In the genomic region with DNA sequence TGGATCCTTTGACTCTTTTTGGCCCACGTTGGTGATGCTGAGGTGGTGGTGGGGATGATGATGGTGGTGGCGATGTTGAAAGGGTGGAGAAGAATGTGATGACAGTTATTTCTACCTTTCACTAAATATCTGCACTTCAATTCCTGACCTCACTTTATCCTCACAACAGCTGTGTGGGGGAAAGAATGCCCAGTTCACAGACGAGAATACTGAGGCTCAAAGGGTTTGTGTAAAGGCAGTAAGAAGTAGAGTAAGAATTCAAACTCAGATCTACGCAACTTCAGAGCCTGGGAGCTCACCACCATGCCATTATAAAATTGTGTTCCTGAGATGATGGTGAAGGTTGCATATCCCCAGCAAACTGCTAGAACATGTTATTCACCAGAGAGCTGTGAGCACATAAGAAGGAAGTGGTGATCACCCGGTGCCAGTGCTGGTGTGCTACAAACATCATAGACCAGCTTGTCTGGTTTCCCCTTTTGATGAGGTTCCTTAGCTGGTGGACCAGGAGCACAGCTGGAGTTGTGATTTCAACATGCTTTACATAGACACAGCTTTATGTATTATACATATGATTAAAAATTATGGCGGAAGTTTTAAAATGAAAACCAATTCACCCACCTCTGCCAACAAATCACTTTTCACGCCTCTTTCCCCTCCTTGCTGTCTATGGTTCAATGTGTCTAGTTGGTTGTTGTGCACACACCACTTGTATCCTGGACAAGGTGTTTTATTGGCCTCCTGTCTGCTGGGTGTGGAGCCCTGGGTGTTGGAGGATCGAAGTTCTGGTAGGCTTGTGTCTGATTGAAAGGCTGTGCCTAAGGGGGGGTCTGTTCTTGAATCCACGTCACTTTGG, we compare ENCODE assay signal across 1 cellular context.
A peak's percentile ranks its signal among the peaks of the same experiment; 100 is the strongest.
TF ChIP-seq lines count a peak whose summit lies in the region.

No MANE protein-coding gene starts in this region.

TF ChIP-seq in IMR-90, 13 proteins besides CTCF, POLR2A, EP300 and RAD21:
- TF ChIP-seq FOS (IDR thresholded peaks at IDR 0.05; ENCODE audit: low read depth, low read length) (no peak), MXI1 (IDR thresholded peaks at IDR 0.05; ENCODE audit: borderline replicate concordance, low read depth, low read length) (no peak), RCOR1 (IDR thresholded peaks at IDR 0.05; ENCODE audit: insufficient replicate concordance, low read length) (peak; percentile 6)
- TF ChIP-seq, protein P1, sequence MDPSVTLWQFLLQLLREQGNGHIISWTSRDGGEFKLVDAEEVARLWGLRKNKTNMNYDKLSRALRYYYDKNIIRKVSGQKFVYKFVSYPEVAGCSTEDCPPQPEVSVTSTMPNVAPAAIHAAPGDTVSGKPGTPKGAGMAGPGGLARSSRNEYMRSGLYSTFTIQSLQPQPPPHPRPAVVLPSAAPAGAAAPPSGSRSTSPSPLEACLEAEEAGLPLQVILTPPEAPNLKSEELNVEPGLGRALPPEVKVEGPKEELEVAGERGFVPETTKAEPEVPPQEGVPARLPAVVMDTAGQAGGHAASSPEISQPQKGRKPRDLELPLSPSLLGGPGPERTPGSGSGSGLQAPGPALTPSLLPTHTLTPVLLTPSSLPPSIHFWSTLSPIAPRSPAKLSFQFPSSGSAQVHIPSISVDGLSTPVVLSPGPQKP (IDR thresholded peaks at IDR 0.05; ENCODE audit: borderline replicate concordance, low read depth, low read length) = no peak
